1 cellular context compared by ENCODE assay signal in genomic region chr7:74449809-74450397, GRCh38.
TF ChIP-seq lines count a peak whose summit lies in the region.

No MANE protein-coding gene starts in this region.

TF ChIP-seq in K562, 482 proteins besides CTCF, POLR2A, EP300 and RAD21 (continued from another document):
- TF ChIP-seq, protein P1, sequence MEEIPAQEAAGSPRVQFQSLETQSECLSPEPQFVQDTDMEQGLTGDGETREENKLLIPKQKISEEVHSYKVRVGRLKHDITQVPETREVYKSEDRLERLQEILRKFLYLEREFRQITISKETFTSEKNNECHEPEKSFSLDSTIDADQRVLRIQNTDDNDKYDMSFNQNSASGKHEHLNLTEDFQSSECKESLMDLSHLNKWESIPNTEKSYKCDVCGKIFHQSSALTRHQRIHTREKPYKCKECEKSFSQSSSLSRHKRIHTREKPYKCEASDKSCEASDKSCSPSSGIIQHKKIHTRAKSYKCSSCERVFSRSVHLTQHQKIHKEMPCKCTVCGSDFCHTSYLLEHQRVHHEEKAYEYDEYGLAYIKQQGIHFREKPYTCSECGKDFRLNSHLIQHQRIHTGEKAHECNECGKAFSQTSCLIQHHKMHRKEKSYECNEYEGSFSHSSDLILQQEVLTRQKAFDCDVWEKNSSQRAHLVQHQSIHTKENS (CRISPR knock-in tag; IDR thresholded peaks at IDR 0.05) = no peak
- TF ChIP-seq PRPF4 (IDR thresholded peaks at IDR 0.05; ENCODE audit: insufficient read depth, low read depth, low read length, poor library complexity, severe bottlenecking) (no peak), MBD2 (IDR thresholded peaks at IDR 0.05; ENCODE audit: borderline replicate concordance, low read depth) (no peak), KAT8 (IDR thresholded peaks at IDR 0.05; ENCODE audit: low read depth) (no peak), ARID1B (IDR thresholded peaks at IDR 0.05) (no peak), ZKSCAN8 (CRISPR knock-in tag; IDR thresholded peaks at IDR 0.05) (no peak), MCM3 (IDR thresholded peaks at IDR 0.05) (no peak), NFE2L1 (tag; IDR thresholded peaks at IDR 0.05; ENCODE audit: borderline replicate concordance, low read depth) (no peak), RB1 (IDR thresholded peaks at IDR 0.05; ENCODE audit: low read depth) (peak; percentile 21; the same call in 1 of the 2 replicates), RFX5 (IDR thresholded peaks at IDR 0.05; ENCODE audit: low read depth, low read length) (no peak), ZNF184 (CRISPR knock-in tag; IDR thresholded peaks at IDR 0.05) (no peak), KLF16 (IDR thresholded peaks at IDR 0.05) (0 out of 2 replicates have a peak, but pooled peaks have one; percentile 30), HOXB6 (CRISPR knock-in tag; IDR thresholded peaks at IDR 0.05; ENCODE audit: borderline replicate concordance) (no peak), DEAF1 (CRISPR knock-in tag; IDR thresholded peaks at IDR 0.05) (0 out of 2 replicates have a peak, but pooled peaks have one; percentile 22), HLTF (IDR thresholded peaks at IDR 0.05) (no peak), SMC3 (conservative IDR thresholded peaks at IDR 0.05; ENCODE audit: insufficient read depth, low read depth, low read length) (peak; percentile 58; the same call in 1 of the 2 replicates), FOXP1 (CRISPR knock-in tag; IDR thresholded peaks at IDR 0.05) (0 out of 2 replicates have a peak, but pooled peaks have one; percentile 23), CBX1 (IDR thresholded peaks at IDR 0.05; ENCODE audit: low read depth) (0 out of 2 replicates have a peak, but pooled peaks have one; percentile 8), POU5F1 (IDR thresholded peaks at IDR 0.05; ENCODE audit: borderline replicate concordance, low read depth, low read length, partially characterized antibody) (no peak), ZNF77 (CRISPR knock-in tag; IDR thresholded peaks at IDR 0.05) (no peak), ZNF76 (CRISPR knock-in tag; IDR thresholded peaks at IDR 0.05; ENCODE audit: borderline replicate concordance) (0 out of 2 replicates have a peak, but pooled peaks have one; percentile 72), ADNP (tag; IDR thresholded peaks at IDR 0.05) (peak; percentile 57; the same call in 1 of the 2 replicates), FOXM1 (IDR thresholded peaks at IDR 0.05; ENCODE audit: low read depth) (no peak), FOXM1 (CRISPR knock-in tag; IDR thresholded peaks at IDR 0.05; ENCODE audit: low read depth) (no peak), KDM2B (CRISPR knock-in tag; IDR thresholded peaks at IDR 0.05) (no peak), ZBTB17 (CRISPR knock-in tag; IDR thresholded peaks at IDR 0.05) (no peak), SMARCA5 (IDR thresholded peaks at IDR 0.05) (peak; percentile 77; the same call in 1 of the 2 replicates), BACH1 (tag; IDR thresholded peaks at IDR 0.05) (no peak), ZNF79 (CRISPR knock-in tag; IDR thresholded peaks at IDR 0.05; ENCODE audit: low read depth) (no peak), ZC3H11A (IDR thresholded peaks at IDR 0.05; ENCODE audit: low read depth, low read length) (no peak), CEBPB (tag; IDR thresholded peaks at IDR 0.05) (no peak), CTBP1 (IDR thresholded peaks at IDR 0.05; ENCODE audit: borderline replicate concordance) (no peak)
- TF ChIP-seq, protein P2, sequence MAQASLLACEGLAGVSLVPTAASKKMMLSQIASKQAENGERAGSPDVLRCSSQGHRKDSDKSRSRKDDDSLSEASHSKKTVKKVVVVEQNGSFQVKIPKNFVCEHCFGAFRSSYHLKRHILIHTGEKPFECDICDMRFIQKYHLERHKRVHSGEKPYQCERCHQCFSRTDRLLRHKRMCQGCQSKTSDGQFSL (CRISPR knock-in tag; IDR thresholded peaks at IDR 0.05) = no peak
- TF ChIP-seq, protein P2 (tag; IDR thresholded peaks at IDR 0.05) = no peak
- TF ChIP-seq, protein P3, sequence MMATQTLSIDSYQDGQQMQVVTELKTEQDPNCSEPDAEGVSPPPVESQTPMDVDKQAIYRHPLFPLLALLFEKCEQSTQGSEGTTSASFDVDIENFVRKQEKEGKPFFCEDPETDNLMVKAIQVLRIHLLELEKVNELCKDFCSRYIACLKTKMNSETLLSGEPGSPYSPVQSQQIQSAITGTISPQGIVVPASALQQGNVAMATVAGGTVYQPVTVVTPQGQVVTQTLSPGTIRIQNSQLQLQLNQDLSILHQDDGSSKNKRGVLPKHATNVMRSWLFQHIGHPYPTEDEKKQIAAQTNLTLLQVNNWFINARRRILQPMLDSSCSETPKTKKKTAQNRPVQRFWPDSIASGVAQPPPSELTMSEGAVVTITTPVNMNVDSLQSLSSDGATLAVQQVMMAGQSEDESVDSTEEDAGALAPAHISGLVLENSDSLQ (IDR thresholded peaks at IDR 0.05) = no peak
- TF ChIP-seq, protein P4, sequence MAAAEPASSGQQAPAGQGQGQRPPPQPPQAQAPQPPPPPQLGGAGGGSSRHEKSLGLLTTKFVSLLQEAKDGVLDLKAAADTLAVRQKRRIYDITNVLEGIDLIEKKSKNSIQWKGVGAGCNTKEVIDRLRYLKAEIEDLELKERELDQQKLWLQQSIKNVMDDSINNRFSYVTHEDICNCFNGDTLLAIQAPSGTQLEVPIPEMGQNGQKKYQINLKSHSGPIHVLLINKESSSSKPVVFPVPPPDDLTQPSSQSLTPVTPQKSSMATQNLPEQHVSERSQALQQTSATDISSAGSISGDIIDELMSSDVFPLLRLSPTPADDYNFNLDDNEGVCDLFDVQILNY (CRISPR knock-in tag; IDR thresholded peaks at IDR 0.05) = peak; percentile 72; the same call in 1 of the 2 replicates
- TF ChIP-seq, protein P5, sequence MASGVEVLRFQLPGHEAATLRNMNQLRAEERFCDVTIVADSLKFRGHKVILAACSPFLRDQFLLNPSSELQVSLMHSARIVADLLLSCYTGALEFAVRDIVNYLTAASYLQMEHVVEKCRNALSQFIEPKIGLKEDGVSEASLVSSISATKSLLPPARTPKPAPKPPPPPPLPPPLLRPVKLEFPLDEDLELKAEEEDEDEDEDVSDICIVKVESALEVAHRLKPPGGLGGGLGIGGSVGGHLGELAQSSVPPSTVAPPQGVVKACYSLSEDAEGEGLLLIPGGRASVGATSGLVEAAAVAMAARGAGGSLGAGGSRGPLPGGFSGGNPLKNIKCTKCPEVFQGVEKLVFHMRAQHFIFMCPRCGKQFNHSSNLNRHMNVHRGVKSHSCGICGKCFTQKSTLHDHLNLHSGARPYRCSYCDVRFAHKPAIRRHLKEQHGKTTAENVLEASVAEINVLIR (CRISPR knock-in tag; IDR thresholded peaks at IDR 0.05) = no peak
- TF ChIP-seq, protein P6, sequence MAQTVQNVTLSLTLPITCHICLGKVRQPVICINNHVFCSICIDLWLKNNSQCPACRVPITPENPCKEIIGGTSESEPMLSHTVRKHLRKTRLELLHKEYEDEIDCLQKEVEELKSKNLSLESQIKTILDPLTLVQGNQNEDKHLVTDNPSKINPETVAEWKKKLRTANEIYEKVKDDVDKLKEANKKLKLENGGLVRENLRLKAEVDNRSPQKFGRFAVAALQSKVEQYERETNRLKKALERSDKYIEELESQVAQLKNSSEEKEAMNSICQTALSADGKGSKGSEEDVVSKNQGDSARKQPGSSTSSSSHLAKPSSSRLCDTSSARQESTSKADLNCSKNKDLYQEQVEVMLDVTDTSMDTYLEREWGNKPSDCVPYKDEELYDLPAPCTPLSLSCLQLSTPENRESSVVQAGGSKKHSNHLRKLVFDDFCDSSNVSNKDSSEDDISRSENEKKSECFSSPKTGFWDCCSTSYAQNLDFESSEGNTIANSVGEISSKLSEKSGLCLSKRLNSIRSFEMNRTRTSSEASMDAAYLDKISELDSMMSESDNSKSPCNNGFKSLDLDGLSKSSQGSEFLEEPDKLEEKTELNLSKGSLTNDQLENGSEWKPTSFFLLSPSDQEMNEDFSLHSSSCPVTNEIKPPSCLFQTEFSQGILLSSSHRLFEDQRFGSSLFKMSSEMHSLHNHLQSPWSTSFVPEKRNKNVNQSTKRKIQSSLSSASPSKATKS (CRISPR knock-in tag; IDR thresholded peaks at IDR 0.05) = no peak
